8 cellular contexts compared by ENCODE assay signal in the genomic region with DNA sequence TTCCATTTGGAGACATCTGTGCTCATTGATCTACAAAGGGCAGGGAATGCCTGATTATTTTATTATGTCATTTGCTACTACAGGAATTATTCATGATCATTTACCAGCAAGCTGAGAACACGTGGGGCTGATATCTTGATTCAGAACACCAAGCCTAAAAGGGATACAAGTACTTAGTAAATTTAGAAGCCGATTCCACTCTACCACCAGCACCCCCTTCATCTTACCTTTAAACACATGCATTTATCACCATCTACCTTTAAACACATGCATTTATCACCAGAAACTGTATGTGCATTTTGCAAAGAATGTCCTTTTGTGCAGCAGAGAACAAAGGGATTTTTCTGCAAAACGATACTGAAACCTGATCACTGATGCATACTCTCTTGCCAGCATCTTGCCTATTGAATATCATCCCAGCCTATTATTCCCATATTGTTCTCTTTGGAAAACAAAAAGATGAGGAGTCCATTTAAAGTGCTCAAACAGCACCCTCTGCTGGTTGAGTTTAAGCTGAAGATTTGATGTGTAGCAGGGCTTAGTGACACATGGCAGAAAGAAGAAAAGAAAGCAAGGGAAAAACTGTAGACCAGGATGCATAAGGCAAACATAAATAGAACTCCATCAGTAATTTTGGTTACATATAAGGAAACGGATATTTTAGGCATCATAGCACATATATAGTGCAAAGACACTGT.
DNase-seq lines count a peak whose midpoint lies in the region; ATAC-seq, FAIRE-seq and TF ChIP-seq lines count a peak whose summit lies in the region.

No MANE protein-coding gene starts in this region.

- TF ChIP-seq CTCF in keratinocyte (optimal IDR thresholded peaks at IDR 0.05 in 1 of 3, IDR thresholded peaks at IDR 0.05 in 1 of 3, conservative IDR thresholded peaks at IDR 0.05 in 1 of 3; ENCODE audit: extremely low read depth in 1 of 3, insufficient read depth in 2 of 3, low read length in 3 of 3), result peak; percentile 35 to 64 (median 44)

- H3K4me3 Mint-ChIP-seq in central memory CD8-positive, alpha-beta T cell, result no peak overlapping the region

- H3K36me3 ChIP-seq in BLaER1 treated with 17β-estradiol and CSF1 and Interleukin-3, amounts not matched to agents 10 nM and 100 nM, result no peaks in the 10 kb centered on the region
- H3K36me3 ChIP-seq in SK-N-MC (ENCODE audit: insufficient read depth, low read length) (no peaks in the 10 kb centered on the region), keratinocyte (ENCODE audit: control insufficient read depth in 2 of 2, extremely low read depth in 1 of 2, insufficient read depth in 2 of 2, low read length in 2 of 2) (no peaks in the 10 kb centered on the region)

- H4K20me1 ChIP-seq in BLaER1 treated with 17β-estradiol and CSF1 and Interleukin-3, amounts not matched to agents 10 nM and 100 nM, result no peaks in the 10 kb centered on the region
- no peaks in the 10 kb centered on the region for H4K20me1 ChIP-seq in keratinocyte (ENCODE audit: control insufficient read depth, extremely low read depth, insufficient read depth, low read length)

- H3K36me3 Mint-ChIP-seq in central memory CD8-positive, alpha-beta T cell (ENCODE audit: insufficient read depth), result no peaks in the 10 kb centered on the region

- no peaks in the 10 kb centered on the region for H3K79me2 ChIP-seq in keratinocyte (ENCODE audit: control insufficient read depth, insufficient read depth, low read length)

- peak overlapping the region in 6 of 11 experiments; percentile 17 to 66 (median 42); a peak in 7 of 22 replicates for H3K9ac ChIP-seq in BLaER1 treated with 17β-estradiol and CSF1 and Interleukin-3, amounts not matched to agents 10 nM and 100 nM
- H3K9ac ChIP-seq in SK-N-MC (ENCODE audit: insufficient read length) (no peak overlapping the region), keratinocyte (ENCODE audit: control insufficient read depth, extremely low read depth, insufficient read depth, low read length) (no peak overlapping the region)

- H3K9me3 Mint-ChIP-seq in central memory CD8-positive, alpha-beta T cell, result no peaks in the 10 kb centered on the region

- H3K4me2 ChIP-seq in BLaER1 treated with 17β-estradiol and CSF1 and Interleukin-3, amounts not matched to agents 10 nM and 100 nM, result peak overlapping the region; percentile 18 to 46 (median 31); a peak in 19 of 22 replicates
- H3K4me2 ChIP-seq in keratinocyte (ENCODE audit: control insufficient read depth, extremely low read depth, insufficient read depth, low read depth, low read length), result no peak overlapping the region

- H3K9me1 ChIP-seq in keratinocyte (ENCODE audit: control insufficient read depth, extremely low read depth, insufficient read depth, low read length), result no peaks in the 10 kb centered on the region

- FAIRE-seq in keratinocyte (lab: Jason Lieb, UNC), result peak; percentile 76

- dilution Hi-C loops in keratinocyte (cut with MboI; ENCODE audit: extremely low pct_ligation_motif_present, low sequenced_read_pairs), result no loop called here

- ATAC-seq in GM18508 (IDR thresholded peaks at IDR 0.05; ENCODE audit: insufficient read depth, unreplicated experiment) (peak; percentile 82), HG02885 (IDR thresholded peaks at IDR 0.05; ENCODE audit: poor library complexity, unreplicated experiment) (peak; percentile 93)
- peak; percentile 94 for ATAC-seq in central memory CD8-positive, alpha-beta T cell (replicated peaks; ENCODE audit: extremely low read depth, poor library complexity, severe bottlenecking)

- no peak overlapping the region for H3K27ac Mint-ChIP-seq in central memory CD8-positive, alpha-beta T cell (ENCODE audit: low read depth)

- H3K27me3 ChIP-seq in BLaER1 treated with 17β-estradiol and CSF1 and Interleukin-3, amounts not matched to agents 10 nM and 100 nM, result no peaks in the 10 kb centered on the region
- H3K27me3 ChIP-seq in keratinocyte (ENCODE audit: control insufficient read depth, extremely low read depth, insufficient read depth, low read length), result no peaks in the 10 kb centered on the region

- H2AFZ ChIP-seq in keratinocyte (ENCODE audit: control insufficient read depth, low read length), result no peak overlapping the region

- H3K4me1 Mint-ChIP-seq in central memory CD8-positive, alpha-beta T cell, result peaks cover 9% of the 10 kb centered on the region

- no peaks in the 10 kb centered on the region for H3K27me3 Mint-ChIP-seq in central memory CD8-positive, alpha-beta T cell

- DNase-seq in NCI-H1417 treated with DMSO at 0.1 percent for 48 hours (lab: John Stamatoyannopoulos, UW) (peak; percentile 75), SK-N-MC (ENCODE audit: low read depth, low spot score) (peak; percentile 62), keratinocyte (ENCODE audit: low read depth, low spot score) (no peak)
- peak; percentile 25 to 31 for DNase-seq in central memory CD8-positive, alpha-beta T cell (ENCODE audit: low spot score in 2 of 2)
- peak in 5 of 6 experiments; percentile 11 to 87 (median 78) for DNase-seq in stimulated activated naive CD4-positive, alpha-beta T cell (lab: John Stamatoyannopoulos, UW)

- no peak overlapping the region for H3K4me3 ChIP-seq in BLaER1 treated with 17β-estradiol and CSF1 and Interleukin-3, amounts not matched to agents 10 nM and 100 nM
- H3K4me3 ChIP-seq in SK-N-MC (no peak overlapping the region), keratinocyte (ENCODE audit: control insufficient read depth in 2 of 3, extremely low read depth in 1 of 3, insufficient read depth in 2 of 3, low read depth in 1 of 3, low read length in 3 of 3) (no peak overlapping the region)

- peaks cover 36 to 53% (median 47%) of the 10 kb centered on the region in 10 experiments for H3K4me1 ChIP-seq in BLaER1 treated with 17β-estradiol and CSF1 and Interleukin-3, amounts not matched to agents 10 nM and 100 nM
- peaks cover 27% of the 10 kb centered on the region for H3K4me1 ChIP-seq in keratinocyte (ENCODE audit: control insufficient read depth, extremely low read depth, insufficient read depth, low read length)

- peak overlapping the region in 9 of 11 experiments; percentile 36 to 74 (median 63); a peak in 16 of 22 replicates for H3K27ac ChIP-seq in BLaER1 treated with 17β-estradiol and CSF1 and Interleukin-3, amounts not matched to agents 10 nM and 100 nM
- H3K27ac ChIP-seq in SK-N-MC (no peak overlapping the region), keratinocyte (ENCODE audit: control insufficient read depth, insufficient read depth, low read length) (no peak overlapping the region)

- peaks cover 0 to 22% (median 11%) of the 10 kb centered on the region in 11 experiments; a peak in 16 of 22 replicates for H3K9me3 ChIP-seq in BLaER1 treated with 17β-estradiol and CSF1 and Interleukin-3, amounts not matched to agents 10 nM and 100 nM (replicated peaks in 1 of 11)
- H3K9me3 ChIP-seq in SK-N-MC (ENCODE audit: low read depth, low read length) (no peaks in the 10 kb centered on the region), keratinocyte (ENCODE audit: control insufficient read depth, low read depth, low read length) (no peaks in the 10 kb centered on the region)

Comparison
In these comparisons a context has a peak if more than half of its experiments do, and no peak if none do; other contexts are left out.
1. H3K27ac ChIP-seq: peak in BLaER1 treated with 17β-estradiol and CSF1 and Interleukin-3, amounts not matched to agents 10 nM and 100 nM (9 of 11); none in SK-N-MC (single experiment) and keratinocyte (single experiment).
2. H3K9ac ChIP-seq: peak in BLaER1 treated with 17β-estradiol and CSF1 and Interleukin-3, amounts not matched to agents 10 nM and 100 nM (6 of 11); none in SK-N-MC (single experiment) and keratinocyte (single experiment).
3. Peak in every context shown above with its lines, with median percentiles within 50 percentile points of each other: ATAC-seq.